14 cellular contexts compared by ENCODE assay signal in genomic region chr3:158771982-158772381, GRCh38. TPM values are rescaled to one million over a fixed set of nuclear protein-coding genes. Genes with fewer than 3 reads are reported as not detected.
"Had no signal": no experiment of that assay in that cellular context is flagged by ENCODE, and none has a peak within 500 bp of the region (broad histone marks: within the 10 kb centered on the region; RNA-seq: fewer than 3 reads in every experiment).

No MANE protein-coding gene starts in this region.

- H3K9me2 ChIP-seq: SK-N-SH had no signal

- H3K4me2 ChIP-seq: SK-N-SH had no signal

- DNase-seq: activated CD4-positive, alpha-beta T cell treated with anti-CD3 and anti-CD28 coated beads, Interleukin-2, amount 50 U/mL, for 1 hour; activated CD4-positive, CD25-positive, alpha-beta regulatory T cell; activated effector memory CD4-positive, alpha-beta T cell treated with Interleukin-2 at 50 U/mL for 16 hours; amniotic stem cell; effector memory CD4-positive, alpha-beta T cell; natural killer cell; SK-N-SH; stimulated activated CD4-positive, alpha-beta T cell treated with anti-CD3 and anti-CD28 coated beads, Interleukin-4, amount 100 ng/mL, for 1 hour; stimulated activated CD8-positive, alpha-beta memory T cell treated with anti-CD3 and anti-CD28 coated beads, Interleukin-4, amount 100 ng/mL, for 48 hours; stimulated activated naive CD8-positive, alpha-beta T cell treated with anti-CD3 and anti-CD28 coated beads, Interleukin-15, Interleukin-2, amounts not matched to agents 100 U/mL and 50 U/mL, for 24 hours had no signal

- FAIRE-seq: TTC549 had no signal

- ATAC-seq: stimulated activated naive CD8-positive, alpha-beta T cell treated with anti-CD3 and anti-CD28 coated beads, Interleukin-15, Interleukin-2, amounts not matched to agents 100 U/mL and 50 U/mL, for 24 hours had no signal

- H3K9me3 ChIP-seq: SK-N-SH had no signal

- H3K4me3 ChIP-seq: lung had no signal

- H3K9ac ChIP-seq: SK-N-SH had no signal

RNA-seq across cellular contexts. Expression of gene RARRES1, which starts 39.7 kb away (rescaled TPM):
- total RNA-seq: activated CD8-positive, alpha-beta memory T cell treated with anti-CD3 and anti-CD28 coated beads for 36 hours; mononuclear cell; natural killer cell had no signal
